9 cellular contexts compared by ENCODE assay signal in genomic region chr14:105204206-105204930, GRCh38. TPM values are rescaled to one million over a fixed set of nuclear protein-coding genes. Genes with fewer than 3 reads are reported as not detected.
DNase-seq lines count a peak whose midpoint lies in the region; ATAC-seq and TF ChIP-seq lines count a peak whose summit lies in the region.
"Had no signal": no experiment of that assay in that cellular context is flagged by ENCODE, and none has a peak within 500 bp of the region (broad histone marks: within the 10 kb centered on the region; RNA-seq: fewer than 3 reads in every experiment).

No MANE protein-coding gene starts in this region.

- in situ Hi-C loops in GM23248 (cut with MboI), result no loop called here

- ATAC-seq in GM18519 (IDR thresholded peaks at IDR 0.05; ENCODE audit: low FRiP score, unreplicated experiment), result no peak

- H4K20me1 ChIP-seq in GM23248 (ENCODE audit: insufficient read depth), result no peaks in the 10 kb centered on the region
- no peaks in the 10 kb centered on the region for H4K20me1 ChIP-seq in hepatocyte (ENCODE audit: insufficient read depth, poor library complexity, severe bottlenecking)

- H3K27me3 ChIP-seq in GM23248 (replicated peaks; ENCODE audit: insufficient read depth), result no peaks in the 10 kb centered on the region
- H3K27me3 ChIP-seq in adrenal gland, result peaks cover 6% of the 10 kb centered on the region
- H3K27me3 ChIP-seq in left ventricle myocardium inferior (ENCODE audit: low read depth), result peaks cover 11% of the 10 kb centered on the region
- no peaks in the 10 kb centered on the region for H3K27me3 ChIP-seq in hepatocyte

- H3F3A ChIP-seq in GM23248 (ENCODE audit: insufficient read depth), result no peaks in the 10 kb centered on the region

- H3K27ac ChIP-seq in GM23248, result no peak overlapping the region
- peak overlapping the region in 2 of 5 donors; percentile 26 to 61 for H3K27ac ChIP-seq in adrenal gland
- H3K27ac ChIP-seq in left ventricle myocardium inferior (replicated peaks), result peak overlapping the region; percentile 83
- H3K27ac ChIP-seq in hepatocyte, result no peak overlapping the region

- H3K36me3 Mint-ChIP-seq in activated T-helper 1 cell treated with anti-CD3 and anti-CD28 coated beads, Interleukin-12 subunit alpha, Interleukin-12 subunit beta, Interleukin-2, Interleukin-4 antibody, amounts not matched to agents 30 ng/mL and 10 ng/mL and 1 ng/mL, durations not matched to agents 14 hours and 24 hours and 36 hours (ENCODE audit: low read depth), result no peaks in the 10 kb centered on the region

- WGBS in GM23248 (ENCODE audit: low coverage in 1 of 2, low lambda C conversion rate in 2 of 2, missing lambda C conversion rate in 2 of 2), 2 experiments, result 34 to 39% methylated on average over 24 of the region's 24 CpGs
- WGBS in adrenal gland, 4 donors, result 45 to 60% (median 52%) methylated on average over 15 to 24 of the region's 24 CpGs
- WGBS in hepatocyte (ENCODE audit: low lambda C conversion rate, missing lambda C conversion rate), result 78% methylated on average over 24 of the region's 24 CpGs

- intact Hi-C loops in adrenal gland (cut with DNase I) (loop anchor here (2.0 to 5.0 kb wide), 3 partner anchors 78 to 148 kb away; no protein-coding TSS in a partner anchor), left ventricle myocardium inferior (cut with micrococcal nuclease) (no loop called here)
- intact Hi-C loops in activated T-helper 1 cell treated with anti-CD3 and anti-CD28 coated beads, Interleukin-12 subunit alpha, Interleukin-12 subunit beta, Interleukin-2, Interleukin-4 antibody, amounts not matched to agents 30 ng/mL and 10 ng/mL and 1 ng/mL, durations not matched to agents 14 hours and 24 hours and 36 hours (cut with micrococcal nuclease), result loop anchor here (5.0 to 10.0 kb wide), 2 partner anchors 112 to 320 kb away; partner anchors contain the start of gene TMEM121

- TF ChIP-seq POLR2A in adrenal gland (IDR thresholded peaks at IDR 0.05), result no peak

- H3K4me3 Mint-ChIP-seq in activated T-helper 1 cell treated with anti-CD3 and anti-CD28 coated beads, Interleukin-12 subunit alpha, Interleukin-12 subunit beta, Interleukin-2, Interleukin-4 antibody, amounts not matched to agents 30 ng/mL and 10 ng/mL and 1 ng/mL, durations not matched to agents 14 hours and 24 hours and 36 hours, result no peak overlapping the region

- H2AFZ ChIP-seq in GM23248 (no peak overlapping the region), hepatocyte (no peak overlapping the region)

- H3K27me3 Mint-ChIP-seq in activated T-helper 1 cell treated with anti-CD3 and anti-CD28 coated beads, Interleukin-12 subunit alpha, Interleukin-12 subunit beta, Interleukin-2, Interleukin-4 antibody, amounts not matched to agents 30 ng/mL and 10 ng/mL and 1 ng/mL, durations not matched to agents 14 hours and 24 hours and 36 hours (ENCODE audit: insufficient read depth), result no peaks in the 10 kb centered on the region

- peaks cover 5% of the 10 kb centered on the region for H3K4me1 Mint-ChIP-seq in activated T-helper 1 cell treated with anti-CD3 and anti-CD28 coated beads, Interleukin-12 subunit alpha, Interleukin-12 subunit beta, Interleukin-2, Interleukin-4 antibody, amounts not matched to agents 30 ng/mL and 10 ng/mL and 1 ng/mL, durations not matched to agents 14 hours and 24 hours and 36 hours (ENCODE audit: low read depth)

- no peak overlapping the region for H3K4me2 ChIP-seq in GM23248 (ENCODE audit: unreplicated experiment)
- no peak overlapping the region for H3K4me2 ChIP-seq in hepatocyte

- no peak overlapping the region for H3K9ac ChIP-seq in GM23248

- H3K4me1 ChIP-seq in GM23248 (ENCODE audit: insufficient read depth) (no peaks in the 10 kb centered on the region), adrenal gland (replicated peaks in 1 of 2) (peaks cover 14 to 31% of the 10 kb centered on the region in 2 donors), left ventricle myocardium inferior (peaks cover 79% of the 10 kb centered on the region), hepatocyte (ENCODE audit: insufficient read depth) (peaks cover 4% of the 10 kb centered on the region)

- H3K36me3 ChIP-seq in GM23248 (ENCODE audit: low read depth) (no peaks in the 10 kb centered on the region), adrenal gland (replicated peaks in 1 of 2) (no peaks in the 10 kb centered on the region), left ventricle myocardium inferior (peaks cover 4% of the 10 kb centered on the region), hepatocyte (replicated peaks; ENCODE audit: insufficient read depth, low read depth) (no peaks in the 10 kb centered on the region)

- DNase-seq in GM23248 (peak; percentile 60), adrenal gland (peak; percentile 78 to 88 (median 84)), left ventricle myocardium inferior (peak; percentile 76), renal cortical epithelial cell (ENCODE audit: low read depth) (peak; percentile 72), hepatocyte (ENCODE audit: low spot score) (no peak), OCI-M1 (lab: John Stamatoyannopoulos, UW) (no peak)
- DNase-seq in activated T-helper 1 cell treated with anti-CD3 and anti-CD28 coated beads, Interleukin-12 subunit alpha, Interleukin-12 subunit beta, Interleukin-2, Interleukin-4 antibody, amounts not matched to agents 30 ng/mL and 10 ng/mL and 1 ng/mL, durations not matched to agents 14 hours and 24 hours and 36 hours (ENCODE audit: low spot score), result no peak
- DNase-seq: activated CD4-positive, alpha-beta T cell treated with anti-CD3 and anti-CD28 coated beads for 4 hours had no signal

- no peaks in the 10 kb centered on the region for H3K79me2 ChIP-seq in GM23248 (ENCODE audit: insufficient read depth)
- no peaks in the 10 kb centered on the region for H3K79me2 ChIP-seq in hepatocyte

- TF ChIP-seq CTCF in adrenal gland (IDR thresholded peaks at IDR 0.05), result no peak
- no peak for TF ChIP-seq CTCF in left ventricle myocardium inferior (IDR thresholded peaks at IDR 0.05; ENCODE audit: borderline replicate concordance)
- TF ChIP-seq CTCF in hepatocyte (IDR thresholded peaks at IDR 0.05; ENCODE audit: poor library complexity), result no peak

- H3K9me3 Mint-ChIP-seq in activated T-helper 1 cell treated with anti-CD3 and anti-CD28 coated beads, Interleukin-12 subunit alpha, Interleukin-12 subunit beta, Interleukin-2, Interleukin-4 antibody, amounts not matched to agents 30 ng/mL and 10 ng/mL and 1 ng/mL, durations not matched to agents 14 hours and 24 hours and 36 hours, result no peaks in the 10 kb centered on the region

- H3K27ac Mint-ChIP-seq in activated T-helper 1 cell treated with anti-CD3 and anti-CD28 coated beads, Interleukin-12 subunit alpha, Interleukin-12 subunit beta, Interleukin-2, Interleukin-4 antibody, amounts not matched to agents 30 ng/mL and 10 ng/mL and 1 ng/mL, durations not matched to agents 14 hours and 24 hours and 36 hours, result no peak overlapping the region

- H3K9me2 ChIP-seq in GM23248 (ENCODE audit: insufficient read depth) (no peaks in the 10 kb centered on the region), hepatocyte (replicated peaks; ENCODE audit: insufficient read depth) (no peaks in the 10 kb centered on the region)

- H3K9me3 ChIP-seq in GM23248 (ENCODE audit: low read depth) (no peaks in the 10 kb centered on the region), adrenal gland (replicated peaks in 1 of 3) (no peaks in the 10 kb centered on the region), left ventricle myocardium inferior (replicated peaks) (no peaks in the 10 kb centered on the region), hepatocyte (ENCODE audit: low read depth) (no peaks in the 10 kb centered on the region)

- H3K4me3 ChIP-seq in GM23248, result no peak overlapping the region
- H3K4me3 ChIP-seq in adrenal gland, result no peak overlapping the region
- no peak overlapping the region for H3K4me3 ChIP-seq in left ventricle myocardium inferior
- H3K4me3 ChIP-seq in hepatocyte, result no peak overlapping the region

RNA-seq across cellular contexts. Expression of gene NUDT14, which starts 23.3 kb away (rescaled TPM):
- total RNA-seq in GM23248 (2014; rRNA removed; shearing (Covaris generic)), result 6.3 and 8.6 TPM in 2 replicates
- polyA plus RNA-seq in GM23248 (2016; fragmentation: Nextera tagmentation; extraction: Ambion mirVana), result 10.8 and 12.4 TPM in 2 replicates
- 10 to 100 TPM; 25.6 to 55.8 (median 36.6) TPM for total RNA-seq in adrenal gland
- polyA plus RNA-seq in adrenal gland, result 10 to 100 TPM in 2 of 3 donors, 1 to 10 TPM in 1; 4.1 to 49.1 (median 48.0) TPM
- total RNA-seq in left ventricle myocardium inferior, result 22.9 TPM
- total RNA-seq in renal cortical epithelial cell, result 17.7 and 26.9 TPM in 2 replicates
- 8.5 and 10.9 TPM in 2 replicates for total RNA-seq in activated T-helper 1 cell treated with anti-CD3 and anti-CD28 coated beads, Interleukin-12 subunit alpha, Interleukin-12 subunit beta, Interleukin-2, Interleukin-4 antibody, amounts not matched to agents 30 ng/mL and 10 ng/mL and 1 ng/mL, durations not matched to agents 14 hours and 24 hours and 36 hours
- total RNA-seq in hepatocyte, result 47.4 and 47.7 TPM in 2 replicates
- polyA plus RNA-seq in hepatocyte, result 98.1 and 106 TPM in 2 replicates

RNA-seq across cellular contexts. Expression of gene JAG2, which starts 35.8 kb away (rescaled TPM):
- 0.13 and 1.5 TPM in 2 replicates for total RNA-seq in GM23248 (2014; rRNA removed; shearing (Covaris generic))
- polyA plus RNA-seq in GM23248 (2016; fragmentation: Nextera tagmentation; extraction: Ambion mirVana), result 0.25 TPM in 1 of 2 replicates, not detected in the other
- 1 to 10 TPM; 1.8 to 5.7 (median 4.0) TPM for total RNA-seq in adrenal gland
- 10 to 100 TPM in 2 of 3 donors, under 1 TPM in 1; 0.93 to 16.2 (median 12.7) TPM for polyA plus RNA-seq in adrenal gland
- 26.1 TPM for total RNA-seq in left ventricle myocardium inferior
- 4.2 and 5.9 TPM in 2 replicates for total RNA-seq in renal cortical epithelial cell
- 6.5 and 7.4 TPM in 2 replicates for total RNA-seq in activated T-helper 1 cell treated with anti-CD3 and anti-CD28 coated beads, Interleukin-12 subunit alpha, Interleukin-12 subunit beta, Interleukin-2, Interleukin-4 antibody, amounts not matched to agents 30 ng/mL and 10 ng/mL and 1 ng/mL, durations not matched to agents 14 hours and 24 hours and 36 hours
- total RNA-seq in hepatocyte, result 2.0 and 6.1 TPM in 2 replicates
- polyA plus RNA-seq in hepatocyte, result 4.1 and 4.8 TPM in 2 replicates

RNA-seq across cellular contexts. Expression of gene BTBD6, which starts 44.0 kb away (rescaled TPM):
- 74.9 and 77.5 TPM in 2 replicates for total RNA-seq in GM23248 (2014; rRNA removed; shearing (Covaris generic))
- polyA plus RNA-seq in GM23248 (2016; fragmentation: Nextera tagmentation; extraction: Ambion mirVana), result 5.3 and 5.9 TPM in 2 replicates
- 10 to 100 TPM; 24.0 to 43.3 (median 33.6) TPM for total RNA-seq in adrenal gland
- 10 to 100 TPM; 14.3 to 78.5 (median 72.6) TPM for polyA plus RNA-seq in adrenal gland
- total RNA-seq in left ventricle myocardium inferior, result 45.3 TPM
- 26.5 and 44.1 TPM in 2 replicates for total RNA-seq in renal cortical epithelial cell
- 41.1 and 41.9 TPM in 2 replicates for total RNA-seq in activated T-helper 1 cell treated with anti-CD3 and anti-CD28 coated beads, Interleukin-12 subunit alpha, Interleukin-12 subunit beta, Interleukin-2, Interleukin-4 antibody, amounts not matched to agents 30 ng/mL and 10 ng/mL and 1 ng/mL, durations not matched to agents 14 hours and 24 hours and 36 hours
- 39.6 and 42.2 TPM in 2 replicates for total RNA-seq in hepatocyte
- polyA plus RNA-seq in hepatocyte, result 41.0 and 47.5 TPM in 2 replicates

Comparison
In these comparisons a context has a peak if more than half of its experiments do, and no peak if none do; other contexts are left out.
1. DNase-seq: peak in GM23248 (single experiment), adrenal gland (7 of 7), left ventricle myocardium inferior (single experiment) and renal cortical epithelial cell (single experiment); none in activated T-helper 1 cell treated with anti-CD3 and anti-CD28 coated beads, Interleukin-12 subunit alpha, Interleukin-12 subunit beta, Interleukin-2, Interleukin-4 antibody, amounts not matched to agents 30 ng/mL and 10 ng/mL and 1 ng/mL, durations not matched to agents 14 hours and 24 hours and 36 hours (single experiment), hepatocyte (single experiment) and OCI-M1 (single experiment).